In the genomic region with DNA sequence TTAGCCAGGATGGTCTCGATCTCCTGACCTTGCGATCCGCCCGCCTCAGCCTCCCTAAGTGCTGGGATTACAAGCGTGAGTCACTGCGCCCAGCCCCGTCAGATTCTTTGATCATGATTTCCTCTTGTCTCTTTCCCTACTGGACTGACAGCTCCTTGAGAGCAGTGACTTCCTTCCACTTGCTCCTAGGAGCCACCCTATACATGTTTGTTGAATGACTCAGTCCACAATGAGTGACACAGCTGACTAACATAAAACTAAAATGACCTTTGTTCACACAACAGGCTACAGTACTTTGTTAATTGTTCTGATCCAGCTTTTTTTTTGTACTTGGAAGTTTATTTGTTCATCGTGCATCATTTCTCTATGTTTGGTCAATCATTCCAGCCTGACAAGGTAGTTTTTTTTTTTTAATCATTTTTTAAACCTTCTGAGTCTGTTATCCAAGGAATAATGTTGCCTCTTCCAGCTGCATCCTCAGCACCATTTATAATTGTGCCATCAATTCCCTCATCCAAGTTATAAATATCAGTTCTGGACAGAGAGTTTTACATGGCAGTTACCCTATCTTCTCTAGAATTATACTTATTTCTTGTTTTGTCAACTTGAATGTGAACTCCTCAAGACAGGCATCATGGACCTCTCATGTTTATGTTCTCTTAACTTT, we compare ENCODE assay signal across 14 cellular contexts. TPM values are rescaled to one million over a fixed set of nuclear protein-coding genes. Genes with fewer than 3 reads are reported as not detected.
DNase-seq lines count a peak whose midpoint lies in the region; ATAC-seq and TF ChIP-seq lines count a peak whose summit lies in the region.
"Had no signal": no experiment of that assay in that cellular context is flagged by ENCODE, and none has a peak within 500 bp of the region (broad histone marks: within the 10 kb centered on the region; RNA-seq: fewer than 3 reads in every experiment).

No MANE protein-coding gene starts in this region.

- POLR2A ChIA-PET in HCT116 (lab: Charles Lee) = no interaction called here
- POLR2A ChIA-PET in RWPE1 (lab: Yijun Ruan, JAX; ENCODE audit: low non-redundant PET) = interaction anchor here (0.7 to 0.8 kb wide), 2 partner anchors 59 to 87 kb away, joined by 3 to 4 read pairs; partner anchors contain the start of genes MZT2B and SMPD4

- no peaks in the 10 kb centered on the region for H3K9me3 ChIP-seq in HCT116 (ENCODE audit: control insufficient read depth in 1 of 2, insufficient read depth in 1 of 2, low read depth in 1 of 2, low read length in 2 of 2)
- H3K9me3 ChIP-seq in smooth muscle cell (replicated peaks; ENCODE audit: low read depth) = no peaks in the 10 kb centered on the region
- H3K9me3 ChIP-seq: upper lobe of right lung had no signal

- no peaks in the 10 kb centered on the region for H3K9me2 ChIP-seq in HCT116 (ENCODE audit: insufficient read depth)

- no peaks in the 10 kb centered on the region for H3K27me3 ChIP-seq in HCT116 (ENCODE audit: insufficient read depth, low read length)
- no peaks in the 10 kb centered on the region for H3K27me3 ChIP-seq in smooth muscle cell (ENCODE audit: low read depth)
- H3K27me3 ChIP-seq: upper lobe of right lung had no signal

- H3K79me2 ChIP-seq in HCT116 (ENCODE audit: insufficient read depth, low read length) = no peaks in the 10 kb centered on the region
- no peaks in the 10 kb centered on the region for H3K79me2 ChIP-seq in smooth muscle cell (ENCODE audit: low read depth)

- no peak for TF ChIP-seq RAD21 in HCT116 (IDR thresholded peaks at IDR 0.05; ENCODE audit: low read depth)

- DNase-seq in HCT116 (ENCODE audit: low read depth, low spot score) (peak; percentile 96), RWPE1 (ENCODE audit: low spot score) (peak; percentile 79), fibroblast of mammary gland (ENCODE audit: low read depth) (peak; percentile 62), smooth muscle cell (lab: John Stamatoyannopoulos, UW; ENCODE audit: unreplicated experiment) (no peak), SK-N-DZ (ENCODE audit: low spot score) (no peak), cerebellar cortex (ENCODE audit: low spot score) (no peak)
- DNase-seq: activated T-cell treated with anti-CD3 and anti-CD28 coated beads, Interleukin-2, amount 50 U/mL, for 24 hours; DND-41; NCI-H2107; upper lobe of right lung; WERI-Rb-1 had no signal

- intact Hi-C loops in HCT116 (cut with micrococcal nuclease) = loop anchor here (5.0 kb wide), 1 partner anchor 59 kb away; the partner anchor contains the start of genes MZT2B and SMPD4

- H3K4me3 ChIP-seq in HCT116 (replicated peaks in 1 of 2; ENCODE audit: low read depth in 1 of 2, low read length in 2 of 2) = no peak overlapping the region
- H3K4me3 ChIP-seq in fibroblast of mammary gland (ENCODE audit: control insufficient read depth, low read depth, low read length) = no peak overlapping the region
- H3K4me3 ChIP-seq in smooth muscle cell = no peak overlapping the region
- H3K4me3 ChIP-seq: upper lobe of right lung had no signal

- H2AFZ ChIP-seq in HCT116 (ENCODE audit: low read depth, low read length, poor library complexity, severe bottlenecking) (peak overlapping the region; percentile 58), smooth muscle cell (ENCODE audit: low read depth) (no peak overlapping the region)

- H3K36me3 ChIP-seq in HCT116 (ENCODE audit: control insufficient read depth in 1 of 2, insufficient read depth in 2 of 2, low read length in 2 of 2) = no peaks in the 10 kb centered on the region
- H3K36me3 ChIP-seq in smooth muscle cell (ENCODE audit: low read depth) = no peaks in the 10 kb centered on the region
- H3K36me3 ChIP-seq: upper lobe of right lung, WERI-Rb-1 had no signal

- 46% methylated on average over 8 of the region's 8 CpGs for WGBS in smooth muscle cell (ENCODE audit: low lambda C conversion rate)

- TF ChIP-seq POLR2A in HCT116 (IDR thresholded peaks at IDR 0.05; ENCODE audit: borderline replicate concordance, extremely low read depth, insufficient read depth, insufficient read length) = no peak

- H3K4me2 ChIP-seq in HCT116 (ENCODE audit: low read length) = peak overlapping the region; percentile 52
- H3K4me2 ChIP-seq in smooth muscle cell = no peak overlapping the region

- TF ChIP-seq CTCF in HCT116 (IDR thresholded peaks at IDR 0.05 in 2 of 3, conservative IDR thresholded peaks at IDR 0.05 in 1 of 3; ENCODE audit: borderline replicate concordance in 1 of 3, insufficient read depth in 1 of 3, low read depth in 2 of 3, low read length in 2 of 3) = no peak
- TF ChIP-seq CTCF in RWPE1 (conservative IDR thresholded peaks at IDR 0.05; ENCODE audit: low read depth) = no peak
- no peak for TF ChIP-seq CTCF in fibroblast of mammary gland (conservative IDR thresholded peaks at IDR 0.05; ENCODE audit: control insufficient read depth, insufficient read depth, low read depth, low read length)
- TF ChIP-seq CTCF in smooth muscle cell (IDR thresholded peaks at IDR 0.05; ENCODE audit: borderline replicate concordance, insufficient read depth, poor library complexity, severe bottlenecking) = no peak

- H3K4me1 ChIP-seq in HCT116 (ENCODE audit: control insufficient read depth in 1 of 2, insufficient read depth in 2 of 2, low read length in 2 of 2) = peaks cover 11 to 23% of the 10 kb centered on the region in 2 experiments
- H3K4me1 ChIP-seq in smooth muscle cell (ENCODE audit: low read depth) = no peaks in the 10 kb centered on the region
- H3K4me1 ChIP-seq: upper lobe of right lung had no signal

- peaks cover 3% of the 10 kb centered on the region for H3F3A ChIP-seq in smooth muscle cell (ENCODE audit: low read depth)

- CTCF ChIA-PET in HCT116 (lab: Charles Lee) = no interaction called here
- CTCF ChIA-PET in RWPE1 (lab: Yijun Ruan, JAX) = interaction anchor here (0.6 kb wide), 2 partner anchors 39 to 78 kb away, joined by 5 to 6 read pairs; no protein-coding TSS in a partner anchor

- ATAC-seq in HCT116 (peak; percentile 100), HG02798 (IDR thresholded peaks at IDR 0.05; ENCODE audit: poor library complexity, unreplicated experiment) (no peak)
- ATAC-seq: upper lobe of right lung had no signal

- peak overlapping the region; percentile 34; the same call in 1 of the 2 replicates for H3K27ac ChIP-seq in HCT116 (ENCODE audit: low read depth, low read length)
- peak overlapping the region; percentile 59 for H3K27ac ChIP-seq in RWPE1
- peak overlapping the region; percentile 17 for H3K27ac ChIP-seq in smooth muscle cell (ENCODE audit: low read depth)
- H3K27ac ChIP-seq: upper lobe of right lung, WERI-Rb-1 had no signal

- no TSS peak for BruUV-seq in HCT116 (replicated peaks; lab: Mats Ljungman, UMichigan)

- RAD21 ChIA-PET in HCT116 (lab: Charles Lee; ENCODE audit: low non-redundant PET in 1 of 2, low total read pairs in 2 of 2, uncharacterized antibody in 2 of 2, unreplicated experiment in 2 of 2) = interaction anchor here in 1 of 2 experiments (0.9 kb wide), 1 partner anchor 47 kb away, joined by 3 read pairs; no protein-coding TSS in a partner anchor

- no peaks in the 10 kb centered on the region for H4K20me1 ChIP-seq in HCT116 (ENCODE audit: insufficient read depth)
- no peaks in the 10 kb centered on the region for H4K20me1 ChIP-seq in smooth muscle cell (ENCODE audit: low read depth)

- H3K9ac ChIP-seq in HCT116 (ENCODE audit: low read length) (no peak overlapping the region), smooth muscle cell (ENCODE audit: low read depth) (no peak overlapping the region)

TF ChIP-seq in HCT116, 20 proteins besides CTCF, POLR2A, EP300 and RAD21 (continues in another document):
- TF ChIP-seq ZNF274 (IDR thresholded peaks at IDR 0.05; ENCODE audit: low read depth, low read length) (no peak), EZH2phosphoT487 (IDR thresholded peaks at IDR 0.05; ENCODE audit: borderline replicate concordance) (no peak), EGR1 (IDR thresholded peaks at IDR 0.05; ENCODE audit: low read depth) (no peak), TCF7L2 (IDR thresholded peaks at IDR 0.05; ENCODE audit: borderline replicate concordance, extremely low read depth, insufficient read depth, insufficient read length) (peak; percentile 93), CEBPB (IDR thresholded peaks at IDR 0.05; ENCODE audit: low read depth) (peak; percentile 65), ZFX (IDR thresholded peaks at IDR 0.05) (no peak), POLR2AphosphoS5 (IDR thresholded peaks at IDR 0.05; ENCODE audit: low read depth, low read length) (no peak), SIN3A (IDR thresholded peaks at IDR 0.05; ENCODE audit: low read depth) (peak; percentile 87; the same call in 1 of the 2 replicates), CBX3 (IDR thresholded peaks at IDR 0.05; ENCODE audit: low read depth) (peak; percentile 97)
- TF ChIP-seq, protein P1, sequence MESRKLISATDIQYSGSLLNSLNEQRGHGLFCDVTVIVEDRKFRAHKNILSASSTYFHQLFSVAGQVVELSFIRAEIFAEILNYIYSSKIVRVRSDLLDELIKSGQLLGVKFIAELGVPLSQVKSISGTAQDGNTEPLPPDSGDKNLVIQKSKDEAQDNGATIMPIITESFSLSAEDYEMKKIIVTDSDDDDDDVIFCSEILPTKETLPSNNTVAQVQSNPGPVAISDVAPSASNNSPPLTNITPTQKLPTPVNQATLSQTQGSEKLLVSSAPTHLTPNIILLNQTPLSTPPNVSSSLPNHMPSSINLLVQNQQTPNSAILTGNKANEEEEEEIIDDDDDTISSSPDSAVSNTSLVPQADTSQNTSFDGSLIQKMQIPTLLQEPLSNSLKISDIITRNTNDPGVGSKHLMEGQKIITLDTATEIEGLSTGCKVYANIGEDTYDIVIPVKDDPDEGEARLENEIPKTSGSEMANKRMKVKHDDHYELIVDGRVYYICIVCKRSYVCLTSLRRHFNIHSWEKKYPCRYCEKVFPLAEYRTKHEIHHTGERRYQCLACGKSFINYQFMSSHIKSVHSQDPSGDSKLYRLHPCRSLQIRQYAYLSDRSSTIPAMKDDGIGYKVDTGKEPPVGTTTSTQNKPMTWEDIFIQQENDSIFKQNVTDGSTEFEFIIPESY (IDR thresholded peaks at IDR 0.05; ENCODE audit: extremely low read depth, insufficient replicate concordance, low read length) = no peak

RNA-seq across cellular contexts. Expression of gene TUBA3E, which starts 42.9 kb away (rescaled TPM):
- total RNA-seq in HCT116 (2021; ENCODE audit: unreplicated experiment) (not detected), smooth muscle cell (not detected in 2 replicates)
- 0.05 TPM in 1 of 2 replicates, not detected in the other for polyA plus RNA-seq in HCT116 (2012)
- polyA plus RNA-seq in smooth muscle cell = 0.15 TPM in 1 of 2 replicates, not detected in the other
- polyA plus RNA-seq in SK-N-DZ (2014; cell fraction: cytosol; rRNA removed) = 1.3 and 4.3 TPM in 2 replicates
- polyA plus RNA-seq in SK-N-DZ (2014; cell fraction: nucleus; rRNA removed) = 1.1 and 2.8 TPM in 2 replicates
- total RNA-seq: liver, OCI-LY7, upper lobe of right lung had no signal

RNA-seq across cellular contexts. Expression of gene MZT2B, which starts 59.1 kb away (rescaled TPM):
- 334 TPM for total RNA-seq in HCT116 (2021; ENCODE audit: unreplicated experiment)
- polyA plus RNA-seq in HCT116 (2012) = 396 and 440 TPM in 2 replicates
- total RNA-seq in smooth muscle cell = 134 and 147 TPM in 2 replicates
- 397 and 412 TPM in 2 replicates for polyA plus RNA-seq in smooth muscle cell
- 190 and 238 TPM in 2 replicates for polyA plus RNA-seq in SK-N-DZ (2014; cell fraction: cytosol; rRNA removed)
- polyA plus RNA-seq in SK-N-DZ (2014; cell fraction: nucleus; rRNA removed) = 158 and 256 TPM in 2 replicates

RNA-seq across cellular contexts. Expression of gene SMPD4, which starts 59.8 kb away (rescaled TPM):
- total RNA-seq in HCT116 (2021; ENCODE audit: unreplicated experiment) (98.9 TPM), smooth muscle cell (23.5 and 29.8 TPM in 2 replicates)
- polyA plus RNA-seq in HCT116 (2012) = 61.1 and 62.5 TPM in 2 replicates
- 43.2 and 53.6 TPM in 2 replicates for polyA plus RNA-seq in smooth muscle cell
- polyA plus RNA-seq in SK-N-DZ (2014; cell fraction: cytosol; rRNA removed) = 62.6 and 80.2 TPM in 2 replicates
- polyA plus RNA-seq in SK-N-DZ (2014; cell fraction: nucleus; rRNA removed) = 127 and 198 TPM in 2 replicates

Comparison
In these comparisons a context has a peak if more than half of its experiments do, and no peak if none do; other contexts are left out.
1. DNase-seq: peak in HCT116 (single experiment), RWPE1 (single experiment) and fibroblast of mammary gland (single experiment); none in smooth muscle cell (single experiment), SK-N-DZ (single experiment) and cerebellar cortex (single experiment).
2. Peak in every context shown above with its lines, with median percentiles within 50 percentile points of each other: H3K27ac ChIP-seq.